ENCODE assay signal across 9 cellular contexts in the genomic region with DNA sequence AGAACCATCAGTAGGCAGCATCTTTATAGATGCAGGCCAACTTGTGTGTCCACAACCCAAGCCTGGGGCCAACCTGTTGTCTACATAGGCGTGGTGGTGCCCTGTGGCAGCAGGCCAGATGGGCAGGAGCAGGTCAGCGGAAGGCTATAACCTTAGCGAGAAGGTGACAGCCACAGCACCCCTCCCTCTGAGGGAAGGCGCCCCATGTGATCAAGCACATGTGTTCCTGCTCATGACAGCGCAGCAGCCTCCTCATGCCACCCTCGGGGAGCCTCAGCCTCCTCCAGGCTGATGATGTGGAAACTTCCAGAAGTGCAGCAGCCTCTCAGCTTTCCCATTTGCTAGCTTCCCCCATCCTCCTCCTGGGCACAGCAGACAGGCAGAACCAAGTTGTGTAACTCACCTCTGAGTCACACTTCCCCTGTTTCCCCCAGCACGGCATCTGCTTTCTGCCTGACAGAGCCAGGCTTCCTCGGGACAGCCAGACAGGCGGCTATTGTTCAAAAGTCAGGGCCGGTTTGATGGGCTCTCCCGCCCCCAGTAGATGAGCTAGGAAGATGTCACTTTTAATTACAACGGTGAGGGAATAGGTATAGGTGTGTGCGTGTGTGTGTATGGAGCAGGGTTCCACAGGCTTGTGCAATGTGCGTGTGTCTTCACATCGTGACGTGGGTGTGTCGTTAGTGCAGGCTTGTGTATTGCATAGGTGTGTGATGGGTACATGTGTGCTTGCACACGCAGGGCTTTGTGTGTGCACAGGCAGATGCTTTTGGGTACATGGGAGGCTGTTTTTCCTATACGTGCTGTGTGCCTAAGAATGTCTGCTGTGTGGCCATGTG.
A peak's percentile ranks its signal among the peaks of the same experiment; 100 is the strongest.
DNase-seq lines count a peak whose midpoint lies in the region; ATAC-seq and TF ChIP-seq lines count a peak whose summit lies in the region.
"Had no signal": no experiment of that assay in that cellular context is flagged by ENCODE, and none has a peak within 500 bp of the region (broad histone marks: within the 10 kb centered on the region; RNA-seq: fewer than 3 reads in every experiment).

No MANE protein-coding gene starts in this region.

- H3K27me3 Mint-ChIP-seq in activated naive CD8-positive, alpha-beta T cell treated with anti-CD3 and anti-CD28 coated beads for 36 hours: peaks cover 23% of the 10 kb centered on the region
- H3K27me3 Mint-ChIP-seq: activated naive CD8-positive, alpha-beta T cell had no signal

- H3K27ac ChIP-seq in AG04450 (ENCODE audit: low read depth, low read length): peak overlapping the region; percentile 75
- no peak overlapping the region; the same call in 1 of the 2 replicates for H3K27ac ChIP-seq in HUES6 (ENCODE audit: low read depth, low read length)

- no peak for TF ChIP-seq CTCF in AG04450 (IDR thresholded peaks at IDR 0.05; ENCODE audit: low read depth, low read length)

- no peak overlapping the region for H3K27ac Mint-ChIP-seq in activated naive CD8-positive, alpha-beta T cell treated with anti-CD3 and anti-CD28 coated beads for 36 hours
- H3K27ac Mint-ChIP-seq: activated naive CD8-positive, alpha-beta T cell had no signal

- CTCF ChIA-PET in AG04450 (lab: Charles Lee): interaction anchor here (0.8 to 0.9 kb wide), 2 partner anchors 438 to 709 kb away, joined by 3 to 4 read pairs; no protein-coding TSS in a partner anchor

- H3K9me3 ChIP-seq in AG04450 (ENCODE audit: control insufficient read depth, insufficient read depth, low read length) (no peaks in the 10 kb centered on the region), HUES6 (ENCODE audit: control insufficient read depth, insufficient read depth, low read depth, low read length) (no peaks in the 10 kb centered on the region)

- no peak for ATAC-seq in GM19452 (IDR thresholded peaks at IDR 0.05; ENCODE audit: unreplicated experiment)

- peaks cover 3% of the 10 kb centered on the region for H3K4me1 Mint-ChIP-seq in activated naive CD8-positive, alpha-beta T cell treated with anti-CD3 and anti-CD28 coated beads for 36 hours

- POLR2A ChIA-PET in AG04450 (lab: Yijun Ruan, JAX): interaction anchor here (0.5 to 1.1 kb wide), 6 partner anchors 21 to 711 kb away, joined by 3 to 4 read pairs (median 3); no protein-coding TSS in a partner anchor

- H3K36me3 Mint-ChIP-seq in activated naive CD8-positive, alpha-beta T cell treated with anti-CD3 and anti-CD28 coated beads for 36 hours: no peaks in the 10 kb centered on the region
- H3K36me3 Mint-ChIP-seq: activated naive CD8-positive, alpha-beta T cell had no signal

- H3K27me3 ChIP-seq in AG04450 (ENCODE audit: control insufficient read depth, insufficient read depth, low read length) (no peaks in the 10 kb centered on the region), HUES6 (ENCODE audit: control insufficient read depth, insufficient read depth, low read length) (no peaks in the 10 kb centered on the region; the same call in 1 of the 2 replicates)

- H3K9me3 Mint-ChIP-seq in activated naive CD8-positive, alpha-beta T cell treated with anti-CD3 and anti-CD28 coated beads for 36 hours: no peaks in the 10 kb centered on the region

- peak overlapping the region; percentile 30 for H3K9ac ChIP-seq in HUES6 (ENCODE audit: low read length)

- peaks cover 33% of the 10 kb centered on the region for H3K4me1 ChIP-seq in HUES6 (ENCODE audit: control insufficient read depth, insufficient read depth, low read length)

- DNase-seq in AG04450 (ENCODE audit: low read depth, low spot score) (peak; percentile 79), cardiac septum (ENCODE audit: low spot score) (peak; percentile 94), posterior vena cava (ENCODE audit: low spot score) (peak; percentile 93), NCI-H1417 treated with DMSO at 0.1 percent for 48 hours (lab: John Stamatoyannopoulos, UW) (no peak), NCI-H1436 (lab: John Stamatoyannopoulos, UW) (no peak)
- DNase-seq in activated naive CD8-positive, alpha-beta T cell treated with anti-CD3 and anti-CD28 coated beads for 36 hours: peak; percentile 39

- H3K36me3 ChIP-seq in HUES6 (ENCODE audit: control insufficient read depth, insufficient read depth, low read length): no peaks in the 10 kb centered on the region

- H3K4me3 ChIP-seq in AG04450 (ENCODE audit: low read depth, low read length): no peak overlapping the region
- H3K4me3 ChIP-seq in HUES6 (ENCODE audit: low read depth, low read length): no peak overlapping the region

- intact Hi-C loops in cardiac septum (cut with DNase I): loop anchor here (10.0 kb wide), 1 partner anchor 212 kb away; no protein-coding TSS in a partner anchor
- intact Hi-C loops in posterior vena cava (cut with DNase I): no loop called here

- H3K4me3 Mint-ChIP-seq in activated naive CD8-positive, alpha-beta T cell treated with anti-CD3 and anti-CD28 coated beads for 36 hours: no peak overlapping the region
- H3K4me3 Mint-ChIP-seq: activated naive CD8-positive, alpha-beta T cell had no signal

Comparison
In these comparisons a context has a peak if more than half of its experiments do, and no peak if none do; other contexts are left out.
1. DNase-seq: peak in AG04450 (single experiment), activated naive CD8-positive, alpha-beta T cell treated with anti-CD3 and anti-CD28 coated beads for 36 hours (single experiment), cardiac septum (single experiment) and posterior vena cava (single experiment); none in NCI-H1417 treated with DMSO at 0.1 percent for 48 hours (single experiment) and NCI-H1436 (single experiment).